In the genomic region with DNA sequence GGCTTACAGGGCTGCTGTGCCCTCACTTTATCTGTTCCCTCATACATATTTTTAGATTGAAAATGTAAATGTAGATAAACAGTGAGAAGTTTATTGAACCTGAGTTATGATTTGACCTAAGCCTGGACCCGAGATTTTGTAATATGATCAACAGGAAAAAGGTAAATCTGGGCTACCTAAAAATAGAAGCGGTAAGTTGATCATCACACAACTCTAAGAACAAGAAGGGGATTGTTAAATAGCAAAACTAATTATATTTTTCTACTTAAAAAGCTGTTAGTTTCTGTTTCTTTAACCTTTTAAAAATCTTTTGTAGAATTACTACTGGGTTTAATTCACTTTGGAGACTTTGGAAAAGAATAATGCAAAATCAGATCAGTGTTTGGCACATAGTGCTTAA, we compare ENCODE assay signal across 2 cellular contexts.
TF ChIP-seq lines count a peak whose summit lies in the region.

No MANE protein-coding gene starts in this region.

TF ChIP-seq in liver, 16 proteins besides CTCF, POLR2A, EP300 and RAD21:
- TF ChIP-seq TAF1 (conservative IDR thresholded peaks at IDR 0.05) (no peak), RXRA (IDR thresholded peaks at IDR 0.05) (peak; percentile 19 to 63), YY1 (IDR thresholded peaks at IDR 0.05) (no peak), HNF4A (conservative IDR thresholded peaks at IDR 0.05) (peak in 1 of 2 donors; percentile 36), FOXA2 (IDR thresholded peaks at IDR 0.05) (no peak), FOXA1 (IDR thresholded peaks at IDR 0.05) (no peak), SP1 (IDR thresholded peaks at IDR 0.05) (no peak), JUND (IDR thresholded peaks at IDR 0.05) (no peak), HNF4G (IDR thresholded peaks at IDR 0.05) (no peak)
- TF ChIP-seq, protein P1, sequence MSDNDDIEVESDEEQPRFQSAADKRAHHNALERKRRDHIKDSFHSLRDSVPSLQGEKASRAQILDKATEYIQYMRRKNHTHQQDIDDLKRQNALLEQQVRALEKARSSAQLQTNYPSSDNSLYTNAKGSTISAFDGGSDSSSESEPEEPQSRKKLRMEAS (IDR thresholded peaks at IDR 0.05), result no peak

TF ChIP-seq in HepG2, 621 proteins besides CTCF, POLR2A, EP300 and RAD21:
- TF ChIP-seq, protein P2, sequence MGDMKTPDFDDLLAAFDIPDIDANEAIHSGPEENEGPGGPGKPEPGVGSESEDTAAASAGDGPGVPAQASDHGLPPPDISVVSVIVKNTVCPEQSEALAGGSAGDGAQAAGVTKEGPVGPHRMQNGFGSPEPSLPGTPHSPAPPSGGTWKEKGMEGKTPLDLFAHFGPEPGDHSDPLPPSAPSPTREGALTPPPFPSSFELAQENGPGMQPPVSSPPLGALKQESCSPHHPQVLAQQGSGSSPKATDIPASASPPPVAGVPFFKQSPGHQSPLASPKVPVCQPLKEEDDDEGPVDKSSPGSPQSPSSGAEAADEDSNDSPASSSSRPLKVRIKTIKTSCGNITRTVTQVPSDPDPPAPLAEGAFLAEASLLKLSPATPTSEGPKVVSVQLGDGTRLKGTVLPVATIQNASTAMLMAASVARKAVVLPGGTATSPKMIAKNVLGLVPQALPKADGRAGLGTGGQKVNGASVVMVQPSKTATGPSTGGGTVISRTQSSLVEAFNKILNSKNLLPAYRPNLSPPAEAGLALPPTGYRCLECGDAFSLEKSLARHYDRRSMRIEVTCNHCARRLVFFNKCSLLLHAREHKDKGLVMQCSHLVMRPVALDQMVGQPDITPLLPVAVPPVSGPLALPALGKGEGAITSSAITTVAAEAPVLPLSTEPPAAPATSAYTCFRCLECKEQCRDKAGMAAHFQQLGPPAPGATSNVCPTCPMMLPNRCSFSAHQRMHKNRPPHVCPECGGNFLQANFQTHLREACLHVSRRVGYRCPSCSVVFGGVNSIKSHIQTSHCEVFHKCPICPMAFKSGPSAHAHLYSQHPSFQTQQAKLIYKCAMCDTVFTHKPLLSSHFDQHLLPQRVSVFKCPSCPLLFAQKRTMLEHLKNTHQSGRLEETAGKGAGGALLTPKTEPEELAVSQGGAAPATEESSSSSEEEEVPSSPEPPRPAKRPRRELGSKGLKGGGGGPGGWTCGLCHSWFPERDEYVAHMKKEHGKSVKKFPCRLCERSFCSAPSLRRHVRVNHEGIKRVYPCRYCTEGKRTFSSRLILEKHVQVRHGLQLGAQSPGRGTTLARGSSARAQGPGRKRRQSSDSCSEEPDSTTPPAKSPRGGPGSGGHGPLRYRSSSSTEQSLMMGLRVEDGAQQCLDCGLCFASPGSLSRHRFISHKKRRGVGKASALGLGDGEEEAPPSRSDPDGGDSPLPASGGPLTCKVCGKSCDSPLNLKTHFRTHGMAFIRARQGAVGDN (CRISPR knock-in tag; IDR thresholded peaks at IDR 0.05), result no peak
- TF ChIP-seq ZSCAN21 (CRISPR knock-in tag; IDR thresholded peaks at IDR 0.05; ENCODE audit: borderline replicate concordance) (no peak), ZNF44 (CRISPR knock-in tag; IDR thresholded peaks at IDR 0.05) (no peak), ATAD3A (CRISPR knock-in tag; IDR thresholded peaks at IDR 0.05) (no peak), MTF2 (CRISPR knock-in tag; IDR thresholded peaks at IDR 0.05; ENCODE audit: borderline replicate concordance) (no peak), ZBTB43 (CRISPR knock-in tag; conservative IDR thresholded peaks at IDR 0.05) (no peak), TRIM24 (CRISPR knock-in tag; IDR thresholded peaks at IDR 0.05) (no peak), SRSF9 (IDR thresholded peaks at IDR 0.05; ENCODE audit: borderline replicate concordance, insufficient read depth, low read depth, low read length, poor library complexity, severe bottlenecking) (no peak), ZNF18 (CRISPR knock-in tag; IDR thresholded peaks at IDR 0.05; ENCODE audit: insufficient replicate concordance) (no peak), ZNF740 (CRISPR knock-in tag; IDR thresholded peaks at IDR 0.05) (no peak), TAF15 (IDR thresholded peaks at IDR 0.05; ENCODE audit: low read depth, low read length, poor library complexity, severe bottlenecking) (no peak), MAFF (IDR thresholded peaks at IDR 0.05; ENCODE audit: low read depth, low read length) (no peak), MYPOP (CRISPR knock-in tag; IDR thresholded peaks at IDR 0.05) (no peak), PRMT3 (CRISPR knock-in tag; IDR thresholded peaks at IDR 0.05; ENCODE audit: borderline replicate concordance, low read depth) (no peak), ZNF24 (IDR thresholded peaks at IDR 0.05) (no peak), JARID2 (CRISPR knock-in tag; IDR thresholded peaks at IDR 0.05; ENCODE audit: insufficient replicate concordance) (no peak), ZNF7 (CRISPR knock-in tag; IDR thresholded peaks at IDR 0.05) (no peak), ZNF639 (CRISPR knock-in tag; conservative IDR thresholded peaks at IDR 0.05) (no peak), ZNF597 (CRISPR knock-in tag; IDR thresholded peaks at IDR 0.05) (no peak)
- TF ChIP-seq, protein P3, sequence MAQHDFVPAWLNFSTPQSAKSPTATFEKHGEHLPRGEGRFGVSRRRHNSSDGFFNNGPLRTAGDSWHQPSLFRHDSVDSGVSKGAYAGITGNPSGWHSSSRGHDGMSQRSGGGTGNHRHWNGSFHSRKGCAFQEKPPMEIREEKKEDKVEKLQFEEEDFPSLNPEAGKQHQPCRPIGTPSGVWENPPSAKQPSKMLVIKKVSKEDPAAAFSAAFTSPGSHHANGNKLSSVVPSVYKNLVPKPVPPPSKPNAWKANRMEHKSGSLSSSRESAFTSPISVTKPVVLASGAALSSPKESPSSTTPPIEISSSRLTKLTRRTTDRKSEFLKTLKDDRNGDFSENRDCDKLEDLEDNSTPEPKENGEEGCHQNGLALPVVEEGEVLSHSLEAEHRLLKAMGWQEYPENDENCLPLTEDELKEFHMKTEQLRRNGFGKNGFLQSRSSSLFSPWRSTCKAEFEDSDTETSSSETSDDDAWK (CRISPR knock-in tag; IDR thresholded peaks at IDR 0.05), result no peak
